9 cellular contexts compared by ENCODE assay signal in genomic region chr12:110266980-110267620, GRCh38. TPM values are rescaled to one million over a fixed set of nuclear protein-coding genes. Genes with fewer than 3 reads are reported as not detected.
DNase-seq lines count a peak whose midpoint lies in the region; ATAC-seq and TF ChIP-seq lines count a peak whose summit lies in the region.
"Had no signal": no experiment of that assay in that cellular context is flagged by ENCODE, and none has a peak within 500 bp of the region (broad histone marks: within the 10 kb centered on the region; RNA-seq: fewer than 3 reads in every experiment).

No MANE protein-coding gene starts in this region.

- H4K20me1 ChIP-seq in hepatocyte (ENCODE audit: insufficient read depth, poor library complexity, severe bottlenecking) = no peaks in the 10 kb centered on the region
- H4K20me1 ChIP-seq: BLaER1 had no signal

- DNase-seq in NCI-H1694 (lab: John Stamatoyannopoulos, UW) = peak; percentile 3
- DNase-seq in NCI-H1694 treated with DMSO at 0.1 percent for 48 hours (lab: John Stamatoyannopoulos, UW) = no peak
- peak; percentile 82 for DNase-seq in hepatocyte (ENCODE audit: low spot score)

- no peak overlapping the region for H3K4me3 ChIP-seq in hepatocyte
- H3K4me3 ChIP-seq in urinary bladder (ENCODE audit: low read depth, low read length) = no peak overlapping the region
- H3K4me3 ChIP-seq: BLaER1 had no signal

- H2AFZ ChIP-seq in hepatocyte = no peak overlapping the region

- H3K4me2 ChIP-seq in hepatocyte = peak overlapping the region; percentile 51
- H3K4me2 ChIP-seq: BLaER1 had no signal

- TF ChIP-seq CTCF in hepatocyte (IDR thresholded peaks at IDR 0.05; ENCODE audit: poor library complexity) = no peak

- WGBS in hepatocyte (ENCODE audit: low lambda C conversion rate, missing lambda C conversion rate) = 41% methylated on average over 9 of the region's 9 CpGs
- 8% methylated on average over 9 of the region's 9 CpGs for WGBS in urinary bladder

- H3K9me2 ChIP-seq in hepatocyte (replicated peaks; ENCODE audit: insufficient read depth) = no peaks in the 10 kb centered on the region

- H3K9me3 ChIP-seq in hepatocyte (ENCODE audit: low read depth) = no peaks in the 10 kb centered on the region
- H3K9me3 ChIP-seq: BLaER1 had no signal

- H3K79me2 ChIP-seq in hepatocyte = no peaks in the 10 kb centered on the region

- H3K4me1 ChIP-seq in hepatocyte (ENCODE audit: insufficient read depth) = peaks cover 26% of the 10 kb centered on the region
- peaks cover 2% of the 10 kb centered on the region for H3K4me1 ChIP-seq in urinary bladder (ENCODE audit: insufficient read depth)
- H3K4me1 ChIP-seq: BLaER1 had no signal

- no peaks in the 10 kb centered on the region for H3K36me3 ChIP-seq in hepatocyte (replicated peaks; ENCODE audit: insufficient read depth, low read depth)
- H3K36me3 ChIP-seq in urinary bladder (ENCODE audit: insufficient read depth) = no peaks in the 10 kb centered on the region
- H3K36me3 ChIP-seq: BLaER1 had no signal

- no peaks in the 10 kb centered on the region for H3K27me3 ChIP-seq in hepatocyte
- H3K27me3 ChIP-seq: BLaER1 had no signal

- ATAC-seq in SK-N-SH treated with all-trans-retinoic acid at 6 μM for 48 hours = peak; percentile 58
- no peak for ATAC-seq in GM21528 (IDR thresholded peaks at IDR 0.05; ENCODE audit: low FRiP score, unreplicated experiment)
- ATAC-seq in HG02610 (IDR thresholded peaks at IDR 0.05; ENCODE audit: unreplicated experiment) = no peak
- ATAC-seq in GM21526 (IDR thresholded peaks at IDR 0.05; ENCODE audit: low FRiP score, unreplicated experiment) = no peak

- H3K27ac ChIP-seq in hepatocyte (peak overlapping the region; percentile 84), urinary bladder (ENCODE audit: low read depth) (peak overlapping the region; percentile 40)
- H3K27ac ChIP-seq: BLaER1 had no signal

TF ChIP-seq in SK-N-SH treated with all-trans-retinoic acid at 6 μM for 48 hours, 23 proteins besides CTCF, POLR2A, EP300 and RAD21:
- 0 out of 2 replicates have a peak, but pooled peaks have one; percentile 20 for TF ChIP-seq ZFP3 (CRISPR knock-in tag; IDR thresholded peaks at IDR 0.05)
- no peak for TF ChIP-seq PPARA (CRISPR knock-in tag; IDR thresholded peaks at IDR 0.05; ENCODE audit: borderline replicate concordance)
- TF ChIP-seq TCF4 (CRISPR knock-in tag; IDR thresholded peaks at IDR 0.05; ENCODE audit: borderline replicate concordance) = peak; percentile 33; the same call in 1 of the 2 replicates

RNA-seq across cellular contexts. Expression of gene ATP2A2, which starts 13.9 kb away (rescaled TPM):
- total RNA-seq in hepatocyte (97.9 and 126 TPM in 2 replicates), urinary bladder (138 TPM)
- polyA plus RNA-seq in hepatocyte (60.2 and 68.2 TPM in 2 replicates), urinary bladder (173 TPM)
